Comparison of ENCODE assay signal across 1 cellular context in genomic region chr1:198234511-198235251, GRCh38.
TF ChIP-seq lines count a peak whose summit lies in the region.

No MANE protein-coding gene starts in this region.

TF ChIP-seq in GM23338, 12 proteins besides CTCF, POLR2A, EP300 and RAD21 (continued from another document):
- no peak for TF ChIP-seq REST (IDR thresholded peaks at IDR 0.05; ENCODE audit: unreplicated experiment)
